In genomic region chr17:4130715-4131114, GRCh38 we compare ENCODE assay signal across 10 cellular contexts. TPM values are rescaled to one million over a fixed set of nuclear protein-coding genes. Genes with fewer than 3 reads are reported as not detected.
A peak's percentile ranks its signal among the peaks of the same experiment; 100 is the strongest.
DNase-seq lines count a peak whose midpoint lies in the region; ATAC-seq and TF ChIP-seq lines count a peak whose summit lies in the region.
"Had no signal": no experiment of that assay in that cellular context is flagged by ENCODE, and none has a peak within 500 bp of the region (broad histone marks: within the 10 kb centered on the region; RNA-seq: fewer than 3 reads in every experiment).

No MANE protein-coding gene starts in this region.

- DNase-seq in activated CD4-positive, alpha-beta T cell treated with anti-CD3 and anti-CD28 coated beads for 36 hours: no peak
- no peak for DNase-seq in activated CD4-positive, alpha-beta T cell treated with anti-CD3 and anti-CD28 coated beads, Interleukin-2, amount 50 U/mL, for 1 hour
- DNase-seq in adipocyte (ENCODE audit: low read depth) (peak; percentile 11), left colon (peak in 1 of 2 donors; percentile 65), stromal cell of bone marrow (ENCODE audit: low read depth) (peak; percentile 28), coronary artery (ENCODE audit: low spot score) (no peak), D341Med (ENCODE audit: low spot score) (no peak), iPS-NIHi7 (ENCODE audit: extremely low spot score) (no peak)
- DNase-seq: NCI-H446 had no signal

- ATAC-seq in activated CD4-positive, alpha-beta T cell treated with anti-CD3 and anti-CD28 coated beads for 36 hours: peak; percentile 44
- ATAC-seq in left colon: peak; percentile 56

- CTCF ChIA-PET in activated CD4-positive, alpha-beta T cell treated with anti-CD3 and anti-CD28 coated beads for 36 hours (lab: Charles Lee): interaction anchor here (0.5 kb wide), 1 partner anchor 202 kb away, joined by 3 read pairs; no protein-coding TSS in a partner anchor

- TF ChIP-seq CTCF in coronary artery (IDR thresholded peaks at IDR 0.05): no peak

- H3K27ac ChIP-seq in coronary artery: peak overlapping the region in 1 of 2 donors; percentile 42
- H3K27ac ChIP-seq: VCaP had no signal

- no peaks in the 10 kb centered on the region for H3K36me3 ChIP-seq in adipocyte (ENCODE audit: control insufficient read depth, insufficient read depth, low read length, severe bottlenecking)

- peak overlapping the region; percentile 27 for H3K27ac Mint-ChIP-seq in activated CD4-positive, alpha-beta T cell treated with anti-CD3 and anti-CD28 coated beads for 36 hours

- POLR2A ChIA-PET in activated CD4-positive, alpha-beta T cell treated with anti-CD3 and anti-CD28 coated beads for 36 hours (lab: Charles Lee): no interaction called here

- no peaks in the 10 kb centered on the region for H3K27me3 ChIP-seq in adipocyte (replicated peaks; ENCODE audit: control insufficient read depth, insufficient read depth, low read length)

- no peaks in the 10 kb centered on the region for H3K9me3 ChIP-seq in adipocyte (ENCODE audit: control insufficient read depth, low read length)

- H3K27me3 Mint-ChIP-seq in activated CD4-positive, alpha-beta T cell treated with anti-CD3 and anti-CD28 coated beads for 36 hours: no peaks in the 10 kb centered on the region

- no peak overlapping the region for H3K9ac ChIP-seq in adipocyte (ENCODE audit: low read length)

- peaks cover 23% of the 10 kb centered on the region for H3K4me1 ChIP-seq in adipocyte (ENCODE audit: control insufficient read depth, insufficient read depth, low read length)

- intact Hi-C loops in activated CD4-positive, alpha-beta T cell treated with anti-CD3 and anti-CD28 coated beads for 36 hours (cut with DNase I, micrococcal nuclease): no loop called here
- intact Hi-C loops in left colon (cut with DNase I, micrococcal nuclease): no loop called here

- H3K36me3 Mint-ChIP-seq in activated CD4-positive, alpha-beta T cell treated with anti-CD3 and anti-CD28 coated beads for 36 hours (ENCODE audit: low read depth): peaks cover 20% of the 10 kb centered on the region

- H3K4me3 ChIP-seq in adipocyte (ENCODE audit: low read length) (peak overlapping the region; percentile 7), coronary artery (no peak overlapping the region)

- H3K4me3 Mint-ChIP-seq in activated CD4-positive, alpha-beta T cell treated with anti-CD3 and anti-CD28 coated beads for 36 hours: no peak overlapping the region

- H3K4me1 Mint-ChIP-seq in activated CD4-positive, alpha-beta T cell treated with anti-CD3 and anti-CD28 coated beads for 36 hours: peaks cover 39% of the 10 kb centered on the region

- no peaks in the 10 kb centered on the region for H3K9me3 Mint-ChIP-seq in activated CD4-positive, alpha-beta T cell treated with anti-CD3 and anti-CD28 coated beads for 36 hours (ENCODE audit: low read depth)

RNA-seq across cellular contexts. Expression of gene ZZEF1, which starts 12.1 kb away (rescaled TPM):
- total RNA-seq in activated CD4-positive, alpha-beta T cell treated with anti-CD3 and anti-CD28 coated beads for 36 hours: 10 to 100 TPM; 29.4 to 32.5 TPM
- 100 to 1,000 TPM; 134 to 164 TPM for total RNA-seq in left colon

RNA-seq across cellular contexts. Expression of gene CYB5D2, which starts 12.3 kb away (rescaled TPM):
- total RNA-seq in activated CD4-positive, alpha-beta T cell treated with anti-CD3 and anti-CD28 coated beads for 36 hours: 10 to 100 TPM; 10.5 to 11.1 TPM
- 10 to 100 TPM; 11.8 to 16.3 TPM for total RNA-seq in left colon

Comparison
In these comparisons a context has a peak if more than half of its experiments do, and no peak if none do; other contexts are left out.
1. DNase-seq: peak in adipocyte (single experiment) and stromal cell of bone marrow (single experiment); none in activated CD4-positive, alpha-beta T cell treated with anti-CD3 and anti-CD28 coated beads for 36 hours (single experiment), activated CD4-positive, alpha-beta T cell treated with anti-CD3 and anti-CD28 coated beads, Interleukin-2, amount 50 U/mL, for 1 hour (single experiment), coronary artery (single experiment), D341Med (single experiment) and iPS-NIHi7 (single experiment).
2. RNA of gene ZZEF1, which starts 12.1 kb away (total RNA-seq): 134 to 164 TPM in left colon; 29.4 to 32.5 TPM in activated CD4-positive, alpha-beta T cell treated with anti-CD3 and anti-CD28 coated beads for 36 hours; every median in the first group is over 4 times any median in the second.